ENCODE assay signal across 1 cellular context in genomic region chr4:147526272-147526654, GRCh38.
TF ChIP-seq lines count a peak whose summit lies in the region.

No MANE protein-coding gene starts in this region.

TF ChIP-seq in SK-N-SH treated with all-trans-retinoic acid at 6 μM for 48 hours, 23 proteins besides CTCF, POLR2A, EP300 and RAD21 (continued from another document):
- TF ChIP-seq ZC3H10 (CRISPR knock-in tag; IDR thresholded peaks at IDR 0.05) (no peak), CSRNP3 (CRISPR knock-in tag; IDR thresholded peaks at IDR 0.05) (no peak)
TF ChIP-seq in SK-N-SH treated with all-trans-retinoic acid at 6 μM for 48 hours: peak in this region for 0.
